ENCODE assay signal across 8 cellular contexts in the genomic region with DNA sequence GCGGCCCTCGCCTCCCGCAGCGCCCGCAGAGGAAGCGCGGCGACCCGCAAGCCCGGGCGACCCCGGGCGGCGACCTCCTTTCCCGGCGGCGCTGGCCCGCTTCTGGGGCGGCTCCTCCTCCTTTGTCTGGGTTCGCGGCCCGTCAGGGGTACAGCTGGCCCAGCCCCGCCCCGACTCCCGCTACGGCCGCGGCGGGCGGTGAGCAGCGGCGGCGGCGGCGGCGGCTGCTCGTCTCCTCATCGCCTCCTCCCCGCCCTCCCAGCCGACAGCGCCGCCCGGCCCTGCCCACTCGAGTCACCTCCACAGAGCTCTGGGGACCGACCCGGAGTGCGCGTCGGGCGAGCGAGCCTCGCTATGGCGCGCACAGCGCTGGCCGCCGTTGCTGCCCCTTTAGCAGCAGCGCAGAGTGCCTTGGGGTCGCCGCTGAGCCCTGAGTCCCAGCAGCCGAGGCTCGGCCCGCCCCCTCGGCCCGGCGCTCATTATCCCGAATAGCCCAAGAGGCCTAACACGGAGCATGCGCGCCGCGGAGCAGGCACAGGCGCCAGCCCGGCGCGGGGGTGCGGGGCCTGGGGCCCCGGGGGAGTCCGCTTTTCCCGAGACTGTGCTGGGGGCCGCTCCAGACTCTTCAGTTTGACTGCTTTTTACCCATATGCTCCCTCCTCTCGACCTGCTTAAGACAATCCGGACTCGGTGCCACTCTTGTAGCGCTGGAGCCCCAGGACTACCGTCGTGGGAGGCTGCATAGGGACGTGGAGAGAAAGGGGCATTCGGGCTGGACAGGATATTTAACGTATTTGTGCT. TPM values are rescaled to one million over a fixed set of nuclear protein-coding genes. Genes with fewer than 3 reads are reported as not detected.
DNase-seq lines count a peak whose midpoint lies in the region; ATAC-seq and FAIRE-seq lines count a peak whose summit lies in the region.

TSS of gene SOS2 (minus strand) at position 104 of the 801 bp plus-strand sequence. CDS start 295 bp downstream, outside the sequence.

- DNase-seq in DMS79 treated with DMSO at 0.1 percent for 48 hours (lab: John Stamatoyannopoulos, UW) (peak; percentile 95), KBM-7 (peak; percentile 88), RCC 7860 (ENCODE audit: low spot score) (peak; percentile 43), fibroblast of gingiva (ENCODE audit: low read depth) (peak; percentile 84)
- peak; percentile 82 for DNase-seq in activated T-helper 1 cell treated with anti-CD3 and anti-CD28 coated beads, Interleukin-12 subunit alpha, Interleukin-12 subunit beta, Interleukin-2, Interleukin-4 antibody, amounts not matched to agents 30 ng/mL and 10 ng/mL and 1 ng/mL, durations not matched to agents 14 hours and 24 hours and 36 hours (ENCODE audit: low spot score)
- DNase-seq in naive thymus-derived CD8-positive, alpha-beta T cell = peak; percentile 68 to 90 (median 76)
- peak; percentile 70 to 86 (median 77) for DNase-seq in stimulated activated naive CD4-positive, alpha-beta T cell (lab: John Stamatoyannopoulos, UW)

- peaks cover 12% of the 10 kb centered on the region for H3K9me3 Mint-ChIP-seq in activated T-helper 1 cell treated with anti-CD3 and anti-CD28 coated beads, Interleukin-12 subunit alpha, Interleukin-12 subunit beta, Interleukin-2, Interleukin-4 antibody, amounts not matched to agents 30 ng/mL and 10 ng/mL and 1 ng/mL, durations not matched to agents 14 hours and 24 hours and 36 hours
- H3K9me3 Mint-ChIP-seq in naive thymus-derived CD8-positive, alpha-beta T cell = peaks cover 0 to 3% (median 0%) of the 10 kb centered on the region in 9 donors

- peaks cover 9% of the 10 kb centered on the region for H3K36me3 Mint-ChIP-seq in activated T-helper 1 cell treated with anti-CD3 and anti-CD28 coated beads, Interleukin-12 subunit alpha, Interleukin-12 subunit beta, Interleukin-2, Interleukin-4 antibody, amounts not matched to agents 30 ng/mL and 10 ng/mL and 1 ng/mL, durations not matched to agents 14 hours and 24 hours and 36 hours (ENCODE audit: low read depth)
- H3K36me3 Mint-ChIP-seq in naive thymus-derived CD8-positive, alpha-beta T cell = peaks cover 0 to 2% (median 0%) of the 10 kb centered on the region in 3 donors

- peak; percentile 83 for ATAC-seq in GM21723 (IDR thresholded peaks at IDR 0.05; ENCODE audit: unreplicated experiment)
- peak; percentile 79 to 84 for ATAC-seq in naive thymus-derived CD8-positive, alpha-beta T cell

- no peak for FAIRE-seq in RCC 7860 (lab: Jason Lieb, UNC)

- peaks cover 44% of the 10 kb centered on the region for H3K4me1 Mint-ChIP-seq in activated T-helper 1 cell treated with anti-CD3 and anti-CD28 coated beads, Interleukin-12 subunit alpha, Interleukin-12 subunit beta, Interleukin-2, Interleukin-4 antibody, amounts not matched to agents 30 ng/mL and 10 ng/mL and 1 ng/mL, durations not matched to agents 14 hours and 24 hours and 36 hours (ENCODE audit: low read depth)
- H3K4me1 Mint-ChIP-seq in naive thymus-derived CD8-positive, alpha-beta T cell = peaks cover 10 to 46% (median 31%) of the 10 kb centered on the region in 4 donors

- H3K27me3 Mint-ChIP-seq in activated T-helper 1 cell treated with anti-CD3 and anti-CD28 coated beads, Interleukin-12 subunit alpha, Interleukin-12 subunit beta, Interleukin-2, Interleukin-4 antibody, amounts not matched to agents 30 ng/mL and 10 ng/mL and 1 ng/mL, durations not matched to agents 14 hours and 24 hours and 36 hours (ENCODE audit: insufficient read depth) = no peaks in the 10 kb centered on the region
- H3K27me3 Mint-ChIP-seq in naive thymus-derived CD8-positive, alpha-beta T cell = no peaks in the 10 kb centered on the region

- peak within 1 kb of the TSS; percentile 89 for H3K27ac Mint-ChIP-seq in activated T-helper 1 cell treated with anti-CD3 and anti-CD28 coated beads, Interleukin-12 subunit alpha, Interleukin-12 subunit beta, Interleukin-2, Interleukin-4 antibody, amounts not matched to agents 30 ng/mL and 10 ng/mL and 1 ng/mL, durations not matched to agents 14 hours and 24 hours and 36 hours
- H3K27ac Mint-ChIP-seq in naive thymus-derived CD8-positive, alpha-beta T cell = peak within 1 kb of the TSS; percentile 77 to 96 (median 94)

- in situ Hi-C loops in KBM-7 (cut with MboI; ENCODE audit: low pct_unique_long_range_greater_than_20kb, low sequenced_read_pairs) = no loop called here

- H3K4me3 Mint-ChIP-seq in activated T-helper 1 cell treated with anti-CD3 and anti-CD28 coated beads, Interleukin-12 subunit alpha, Interleukin-12 subunit beta, Interleukin-2, Interleukin-4 antibody, amounts not matched to agents 30 ng/mL and 10 ng/mL and 1 ng/mL, durations not matched to agents 14 hours and 24 hours and 36 hours = peak within 1 kb of the TSS; percentile 86
- peak within 1 kb of the TSS; percentile 82 to 96 (median 90) for H3K4me3 Mint-ChIP-seq in naive thymus-derived CD8-positive, alpha-beta T cell

- POLR2A ChIA-PET in naive thymus-derived CD8-positive, alpha-beta T cell (lab: Charles Lee) = interaction anchor here (0.6 to 1.5 kb wide), 9 partner anchors 42 to 611 kb away, joined by 3 to 9 read pairs (median 4); partner anchors contain the start of genes DMAC2L, L2HGDH, MGAT2 and VCPKMT

- intact Hi-C loops in activated T-helper 1 cell treated with anti-CD3 and anti-CD28 coated beads, Interleukin-12 subunit alpha, Interleukin-12 subunit beta, Interleukin-2, Interleukin-4 antibody, amounts not matched to agents 30 ng/mL and 10 ng/mL and 1 ng/mL, durations not matched to agents 14 hours and 24 hours and 36 hours (cut with micrococcal nuclease) = loop anchor here (1.0 to 5.0 kb wide), 11 partner anchors 191 to 644 kb away; partner anchors contain the start of genes ARF6, KLHDC2, MGAT2 and POLE2

RNA-seq across cellular contexts. Expression of gene SOS2, which starts in this region (rescaled TPM):
- total RNA-seq in activated T-helper 1 cell treated with anti-CD3 and anti-CD28 coated beads, Interleukin-12 subunit alpha, Interleukin-12 subunit beta, Interleukin-2, Interleukin-4 antibody, amounts not matched to agents 30 ng/mL and 10 ng/mL and 1 ng/mL, durations not matched to agents 14 hours and 24 hours and 36 hours = 19.9 and 21.6 TPM in 2 replicates
- 10 to 100 TPM; 48.6 to 51.6 TPM for total RNA-seq in naive thymus-derived CD8-positive, alpha-beta T cell
- polyA plus RNA-seq in naive thymus-derived CD8-positive, alpha-beta T cell = 10 to 100 TPM in 2 of 3 donors, 1 to 10 TPM in 1; 6.0 to 15.0 (median 13.4) TPM

Comparison
In these comparisons a context has a peak if more than half of its experiments do, and no peak if none do; other contexts are left out.
1. Peak in every context shown above with its lines: DNase-seq and ATAC-seq.
2. DNase-seq: peak in every context shown above with its lines; median percentile 95 in DMS79 treated with DMSO at 0.1 percent for 48 hours; 88 in KBM-7; 84 in fibroblast of gingiva; 82 in activated T-helper 1 cell treated with anti-CD3 and anti-CD28 coated beads, Interleukin-12 subunit alpha, Interleukin-12 subunit beta, Interleukin-2, Interleukin-4 antibody, amounts not matched to agents 30 ng/mL and 10 ng/mL and 1 ng/mL, durations not matched to agents 14 hours and 24 hours and 36 hours; 77 in stimulated activated naive CD4-positive, alpha-beta T cell; 76 in naive thymus-derived CD8-positive, alpha-beta T cell; 43 in RCC 7860.